8 cellular contexts compared by ENCODE assay signal in genomic region chr12:49750027-49750977, GRCh38. TPM values are rescaled to one million over a fixed set of nuclear protein-coding genes. Genes with fewer than 3 reads are reported as not detected.
DNase-seq lines count a peak whose midpoint lies in the region; FAIRE-seq and TF ChIP-seq lines count a peak whose summit lies in the region.

No MANE protein-coding gene starts in this region.

- no peaks in the 10 kb centered on the region for H3K27me3 ChIP-seq in HUES48 (ENCODE audit: control insufficient read depth, insufficient read depth, low read length)
- H3K27me3 ChIP-seq in colonic mucosa: no peaks in the 10 kb centered on the region

- no peak for TF ChIP-seq CTCF in colonic mucosa (IDR thresholded peaks at IDR 0.05)

- H3K4me1 ChIP-seq in HUES48 (ENCODE audit: control insufficient read depth, insufficient read depth, low read length) (peaks cover 23% of the 10 kb centered on the region), colonic mucosa (no peaks in the 10 kb centered on the region)

- FAIRE-seq in urothelium cell line (lab: Jason Lieb, UNC): no peak

- intact Hi-C loops in colonic mucosa (cut with DNase I): no loop called here

- H3K9ac ChIP-seq in HUES48 (ENCODE audit: low read depth, low read length) (no peak overlapping the region), colonic mucosa (ENCODE audit: low read depth in 2 of 2, low read length in 2 of 2) (no peak overlapping the region)

- peak; percentile 70 for DNase-seq in EL
- DNase-seq in activated CD4-positive, alpha-beta T cell treated with anti-CD3 and anti-CD28 coated beads for 4 hours: peak; percentile 52 to 62
- peak; percentile 71 for DNase-seq in fibroblast of peridontal ligament (ENCODE audit: extremely low read depth)
- DNase-seq in stimulated activated CD4-positive, alpha-beta T cell treated with anti-CD3 and anti-CD28 coated beads, Interleukin-2, amount 100 ng/mL, for 48 hours: peak; percentile 37 to 46
- no peak for DNase-seq in colonic mucosa
- DNase-seq in DMS79 (lab: John Stamatoyannopoulos, UW): no peak
- no peak for DNase-seq in urothelium cell line (ENCODE audit: low spot score)

- H3K36me3 ChIP-seq in HUES48 (ENCODE audit: control insufficient read depth, insufficient read depth, low read length) (peaks cover 38% of the 10 kb centered on the region), colonic mucosa (peaks cover 2% of the 10 kb centered on the region)

- no peaks in the 10 kb centered on the region for H3K9me3 ChIP-seq in HUES48 (ENCODE audit: control insufficient read depth, insufficient read depth, low read length)
- H3K9me3 ChIP-seq in colonic mucosa: no peaks in the 10 kb centered on the region

- H3K27ac ChIP-seq in HUES48 (ENCODE audit: low read depth, low read length) (peak overlapping the region; percentile 63), colonic mucosa (no peak overlapping the region)

- H3K4me3 ChIP-seq in HUES48 (ENCODE audit: low read depth, low read length): no peak overlapping the region
- no peak overlapping the region for H3K4me3 ChIP-seq in colonic mucosa

RNA-seq across cellular contexts. Expression of gene TMBIM6, which starts 8.9 kb away (rescaled TPM):
- total RNA-seq in colonic mucosa: 1,000 to 10,000 TPM in 1 of 2 donors, 100 to 1,000 TPM in 1; 868 to 1,024 TPM

RNA-seq across cellular contexts. Expression of gene FMNL3, which starts 43.1 kb away (rescaled TPM):
- total RNA-seq in colonic mucosa: 1 to 10 TPM; 3.0 to 5.0 TPM

Comparison
In these comparisons a context has a peak if more than half of its experiments do, and no peak if none do; other contexts are left out.
1. DNase-seq: peak in EL (single experiment), activated CD4-positive, alpha-beta T cell treated with anti-CD3 and anti-CD28 coated beads for 4 hours (2 of 2), fibroblast of peridontal ligament (single experiment) and stimulated activated CD4-positive, alpha-beta T cell treated with anti-CD3 and anti-CD28 coated beads, Interleukin-2, amount 100 ng/mL, for 48 hours (2 of 2); none in colonic mucosa (single experiment), DMS79 (single experiment) and urothelium cell line (single experiment).